13 cellular contexts compared by ENCODE assay signal in genomic region chr6:149128489-149129145, GRCh38.
DNase-seq lines count a peak whose midpoint lies in the region; ATAC-seq lines count a peak whose summit lies in the region.
"Had no signal": no experiment of that assay in that cellular context is flagged by ENCODE, and none has a peak within 500 bp of the region (broad histone marks: within the 10 kb centered on the region; RNA-seq: fewer than 3 reads in every experiment).

No MANE protein-coding gene starts in this region.

- WGBS in right cardiac atrium = 35% methylated on average over 5 of the region's 5 CpGs

- H3K4me3 ChIP-seq in BLaER1 = no peak overlapping the region
- H3K4me3 ChIP-seq in right cardiac atrium (ENCODE audit: low read length) = no peak overlapping the region

- H3K27ac ChIP-seq in BLaER1 = peak overlapping the region; percentile 39
- no peak overlapping the region for H3K27ac ChIP-seq in right cardiac atrium (ENCODE audit: low read length)
- H3K27ac ChIP-seq: epithelial cell of prostate had no signal

- ATAC-seq in activated T-cell treated with anti-CD3 and anti-CD28 coated beads, Interleukin-2, amount 50 U/mL, for 4 hours = peak; percentile 56 to 63
- ATAC-seq in right cardiac atrium (peak; percentile 43 to 87), HG03442 (IDR thresholded peaks at IDR 0.05; ENCODE audit: unreplicated experiment) (no peak)
- ATAC-seq: PC-3 had no signal

- H3K4me1 ChIP-seq in BLaER1 = peaks cover 52% of the 10 kb centered on the region
- H3K4me1 ChIP-seq in right cardiac atrium (ENCODE audit: control insufficient read depth, insufficient read depth, low read length) = peaks cover 2% of the 10 kb centered on the region
- H3K4me1 ChIP-seq: BE2C had no signal

- no peak overlapping the region for H3K9ac ChIP-seq in BLaER1

- intact Hi-C loops in right cardiac atrium (cut with DNase I) = no loop called here

- no peaks in the 10 kb centered on the region for H3K36me3 ChIP-seq in BLaER1
- H3K36me3 ChIP-seq: BE2C had no signal

- H4K20me1 ChIP-seq in BLaER1 = no peaks in the 10 kb centered on the region

- no peak for DNase-seq in activated T-cell treated with anti-CD3 and anti-CD28 coated beads, Interleukin-2, amount 50 U/mL, for 4 hours
- peak in 2 of 3 donors; percentile 47 to 75 for DNase-seq in right cardiac atrium
- no peak for DNase-seq in GM19238 (ENCODE audit: insufficient read length, low spot score)
- no peak for DNase-seq in NCI-H1436 treated with DMSO at 0.1 percent for 48 hours (lab: John Stamatoyannopoulos, UW)
- no peak for DNase-seq in CD1c-positive myeloid dendritic cell (ENCODE audit: extremely low spot score)
- DNase-seq: BE2C, HFFc6, NCI-H1417 treated with DMSO at 0.1 percent for 48 hours, PC-3 had no signal

- peaks cover 0 to 4% (median 0%) of the 10 kb centered on the region in 3 donors for H3K9me3 Mint-ChIP-seq in IgD-negative memory B cell
- H3K9me3 Mint-ChIP-seq in activated T-cell treated with anti-CD3 and anti-CD28 coated beads, Interleukin-2, amount 50 U/mL, for 4 hours = peaks cover 9% of the 10 kb centered on the region
- H3K9me3 Mint-ChIP-seq: HFFc6 had no signal

- peaks cover 15 to 22% (median 16%) of the 10 kb centered on the region in 3 donors for H3K4me1 Mint-ChIP-seq in IgD-negative memory B cell
- peaks cover 67% of the 10 kb centered on the region for H3K4me1 Mint-ChIP-seq in activated T-cell treated with anti-CD3 and anti-CD28 coated beads, Interleukin-2, amount 50 U/mL, for 4 hours (ENCODE audit: low read depth)

- no peaks in the 10 kb centered on the region for H3K27me3 Mint-ChIP-seq in IgD-negative memory B cell
- no peaks in the 10 kb centered on the region for H3K27me3 Mint-ChIP-seq in activated T-cell treated with anti-CD3 and anti-CD28 coated beads, Interleukin-2, amount 50 U/mL, for 4 hours (ENCODE audit: low read depth)

- no peaks in the 10 kb centered on the region for H3K36me3 Mint-ChIP-seq in IgD-negative memory B cell
- peaks cover 6% of the 10 kb centered on the region for H3K36me3 Mint-ChIP-seq in activated T-cell treated with anti-CD3 and anti-CD28 coated beads, Interleukin-2, amount 50 U/mL, for 4 hours (ENCODE audit: insufficient read depth)

- peak overlapping the region in 2 of 3 donors; percentile 43 to 54 for H3K27ac Mint-ChIP-seq in IgD-negative memory B cell

- no peaks in the 10 kb centered on the region for H3K27me3 ChIP-seq in BLaER1
- H3K27me3 ChIP-seq in right cardiac atrium (ENCODE audit: control insufficient read depth, insufficient read depth) = no peaks in the 10 kb centered on the region
- H3K27me3 ChIP-seq: BE2C had no signal

- H3K9me3 ChIP-seq in BLaER1 (peaks cover 18% of the 10 kb centered on the region; the same call in 1 of the 2 replicates), right cardiac atrium (ENCODE audit: control insufficient read depth, low read length) (no peaks in the 10 kb centered on the region)
- H3K9me3 ChIP-seq: BE2C had no signal

- peak overlapping the region; percentile 60 for H3K4me2 ChIP-seq in BLaER1

- H3K4me3 Mint-ChIP-seq in IgD-negative memory B cell = no peak overlapping the region
- H3K4me3 Mint-ChIP-seq in activated T-cell treated with anti-CD3 and anti-CD28 coated beads, Interleukin-2, amount 50 U/mL, for 4 hours = no peak overlapping the region
- H3K4me3 Mint-ChIP-seq: HFFc6 had no signal

Comparison
In these comparisons a context has a peak if more than half of its experiments do, and no peak if none do; other contexts are left out.
1. DNase-seq: peak in right cardiac atrium (2 of 3); none in activated T-cell treated with anti-CD3 and anti-CD28 coated beads, Interleukin-2, amount 50 U/mL, for 4 hours (single experiment), GM19238 (single experiment), NCI-H1436 treated with DMSO at 0.1 percent for 48 hours (single experiment) and CD1c-positive myeloid dendritic cell (single experiment).